1 cellular context compared by ENCODE assay signal in genomic region chr15:74443100-74443909, GRCh38.
TF ChIP-seq lines count a peak whose summit lies in the region.

No MANE protein-coding gene starts in this region.

TF ChIP-seq in HepG2, 621 proteins besides CTCF, POLR2A, EP300 and RAD21 (continued from another document and continues in another):
- TF ChIP-seq, protein P1, sequence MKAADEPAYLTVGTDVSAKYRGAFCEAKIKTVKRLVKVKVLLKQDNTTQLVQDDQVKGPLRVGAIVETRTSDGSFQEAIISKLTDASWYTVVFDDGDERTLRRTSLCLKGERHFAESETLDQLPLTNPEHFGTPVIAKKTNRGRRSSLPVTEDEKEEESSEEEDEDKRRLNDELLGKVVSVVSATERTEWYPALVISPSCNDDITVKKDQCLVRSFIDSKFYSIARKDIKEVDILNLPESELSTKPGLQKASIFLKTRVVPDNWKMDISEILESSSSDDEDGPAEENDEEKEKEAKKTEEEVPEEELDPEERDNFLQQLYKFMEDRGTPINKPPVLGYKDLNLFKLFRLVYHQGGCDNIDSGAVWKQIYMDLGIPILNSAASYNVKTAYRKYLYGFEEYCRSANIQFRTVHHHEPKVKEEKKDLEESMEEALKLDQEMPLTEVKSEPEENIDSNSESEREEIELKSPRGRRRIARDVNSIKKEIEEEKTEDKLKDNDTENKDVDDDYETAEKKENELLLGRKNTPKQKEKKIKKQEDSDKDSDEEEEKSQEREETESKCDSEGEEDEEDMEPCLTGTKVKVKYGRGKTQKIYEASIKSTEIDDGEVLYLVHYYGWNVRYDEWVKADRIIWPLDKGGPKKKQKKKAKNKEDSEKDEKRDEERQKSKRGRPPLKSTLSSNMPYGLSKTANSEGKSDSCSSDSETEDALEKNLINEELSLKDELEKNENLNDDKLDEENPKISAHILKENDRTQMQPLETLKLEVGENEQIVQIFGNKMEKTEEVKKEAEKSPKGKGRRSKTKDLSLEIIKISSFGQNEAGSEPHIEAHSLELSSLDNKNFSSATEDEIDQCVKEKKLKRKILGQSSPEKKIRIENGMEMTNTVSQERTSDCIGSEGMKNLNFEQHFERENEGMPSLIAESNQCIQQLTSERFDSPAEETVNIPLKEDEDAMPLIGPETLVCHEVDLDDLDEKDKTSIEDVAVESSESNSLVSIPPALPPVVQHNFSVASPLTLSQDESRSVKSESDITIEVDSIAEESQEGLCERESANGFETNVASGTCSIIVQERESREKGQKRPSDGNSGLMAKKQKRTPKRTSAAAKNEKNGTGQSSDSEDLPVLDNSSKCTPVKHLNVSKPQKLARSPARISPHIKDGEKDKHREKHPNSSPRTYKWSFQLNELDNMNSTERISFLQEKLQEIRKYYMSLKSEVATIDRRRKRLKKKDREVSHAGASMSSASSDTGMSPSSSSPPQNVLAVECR (CRISPR knock-in tag; IDR thresholded peaks at IDR 0.05; ENCODE audit: borderline replicate concordance): peak; percentile 32; the same call in 1 of the 2 replicates
- no peak for TF ChIP-seq DNMT1 (CRISPR knock-in tag; IDR thresholded peaks at IDR 0.05)
- no peak for TF ChIP-seq SMARCE1 (IDR thresholded peaks at IDR 0.05; ENCODE audit: borderline replicate concordance)
- TF ChIP-seq FOXO1 (CRISPR knock-in tag; IDR thresholded peaks at IDR 0.05): peak; percentile 98
- no peak for TF ChIP-seq PREB (CRISPR knock-in tag; IDR thresholded peaks at IDR 0.05)
- TF ChIP-seq, protein P2, sequence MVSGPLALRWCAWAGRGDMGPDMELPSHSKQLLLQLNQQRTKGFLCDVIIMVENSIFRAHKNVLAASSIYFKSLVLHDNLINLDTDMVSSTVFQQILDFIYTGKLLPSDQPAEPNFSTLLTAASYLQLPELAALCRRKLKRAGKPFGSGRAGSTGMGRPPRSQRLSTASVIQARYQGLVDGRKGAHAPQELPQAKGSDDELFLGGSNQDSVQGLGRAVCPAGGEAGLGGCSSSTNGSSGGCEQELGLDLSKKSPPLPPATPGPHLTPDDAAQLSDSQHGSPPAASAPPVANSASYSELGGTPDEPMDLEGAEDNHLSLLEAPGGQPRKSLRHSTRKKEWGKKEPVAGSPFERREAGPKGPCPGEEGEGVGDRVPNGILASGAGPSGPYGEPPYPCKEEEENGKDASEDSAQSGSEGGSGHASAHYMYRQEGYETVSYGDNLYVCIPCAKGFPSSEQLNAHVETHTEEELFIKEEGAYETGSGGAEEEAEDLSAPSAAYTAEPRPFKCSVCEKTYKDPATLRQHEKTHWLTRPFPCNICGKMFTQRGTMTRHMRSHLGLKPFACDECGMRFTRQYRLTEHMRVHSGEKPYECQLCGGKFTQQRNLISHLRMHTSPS (CRISPR knock-in tag; IDR thresholded peaks at IDR 0.05; ENCODE audit: low read depth): no peak; the same call in none of the 2 replicates
- TF ChIP-seq PCBP2 (optimal IDR thresholded peaks at IDR 0.05; ENCODE audit: low read depth, low read length, poor library complexity, severe bottlenecking): no peak
- TF ChIP-seq ZFY (CRISPR knock-in tag; IDR thresholded peaks at IDR 0.05): no peak
- TF ChIP-seq, protein P3, sequence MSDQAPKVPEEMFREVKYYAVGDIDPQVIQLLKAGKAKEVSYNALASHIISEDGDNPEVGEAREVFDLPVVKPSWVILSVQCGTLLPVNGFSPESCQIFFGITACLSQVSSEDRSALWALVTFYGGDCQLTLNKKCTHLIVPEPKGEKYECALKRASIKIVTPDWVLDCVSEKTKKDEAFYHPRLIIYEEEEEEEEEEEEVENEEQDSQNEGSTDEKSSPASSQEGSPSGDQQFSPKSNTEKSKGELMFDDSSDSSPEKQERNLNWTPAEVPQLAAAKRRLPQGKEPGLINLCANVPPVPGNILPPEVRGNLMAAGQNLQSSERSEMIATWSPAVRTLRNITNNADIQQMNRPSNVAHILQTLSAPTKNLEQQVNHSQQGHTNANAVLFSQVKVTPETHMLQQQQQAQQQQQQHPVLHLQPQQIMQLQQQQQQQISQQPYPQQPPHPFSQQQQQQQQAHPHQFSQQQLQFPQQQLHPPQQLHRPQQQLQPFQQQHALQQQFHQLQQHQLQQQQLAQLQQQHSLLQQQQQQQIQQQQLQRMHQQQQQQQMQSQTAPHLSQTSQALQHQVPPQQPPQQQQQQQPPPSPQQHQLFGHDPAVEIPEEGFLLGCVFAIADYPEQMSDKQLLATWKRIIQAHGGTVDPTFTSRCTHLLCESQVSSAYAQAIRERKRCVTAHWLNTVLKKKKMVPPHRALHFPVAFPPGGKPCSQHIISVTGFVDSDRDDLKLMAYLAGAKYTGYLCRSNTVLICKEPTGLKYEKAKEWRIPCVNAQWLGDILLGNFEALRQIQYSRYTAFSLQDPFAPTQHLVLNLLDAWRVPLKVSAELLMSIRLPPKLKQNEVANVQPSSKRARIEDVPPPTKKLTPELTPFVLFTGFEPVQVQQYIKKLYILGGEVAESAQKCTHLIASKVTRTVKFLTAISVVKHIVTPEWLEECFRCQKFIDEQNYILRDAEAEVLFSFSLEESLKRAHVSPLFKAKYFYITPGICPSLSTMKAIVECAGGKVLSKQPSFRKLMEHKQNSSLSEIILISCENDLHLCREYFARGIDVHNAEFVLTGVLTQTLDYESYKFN (CRISPR knock-in tag; conservative IDR thresholded peaks at IDR 0.05): peak; percentile 97
- peak; percentile 78; the same call in 1 of the 2 replicates for TF ChIP-seq ZSCAN22 (CRISPR knock-in tag; IDR thresholded peaks at IDR 0.05)
- no peak for TF ChIP-seq ZNF768 (CRISPR knock-in tag; IDR thresholded peaks at IDR 0.05)
- no peak for TF ChIP-seq NPAS2 (CRISPR knock-in tag; IDR thresholded peaks at IDR 0.05; ENCODE audit: borderline replicate concordance)
- TF ChIP-seq ZBTB26 (CRISPR knock-in tag; IDR thresholded peaks at IDR 0.05; ENCODE audit: borderline replicate concordance): peak; percentile 42; the same call in 1 of the 2 replicates
- TF ChIP-seq ATF7 (IDR thresholded peaks at IDR 0.05): peak; percentile 39; the same call in 1 of the 2 replicates
- TF ChIP-seq ATF7 (CRISPR knock-in tag; IDR thresholded peaks at IDR 0.05): peak; percentile 78
- TF ChIP-seq ZZZ3 (CRISPR knock-in tag; IDR thresholded peaks at IDR 0.05; ENCODE audit: borderline replicate concordance): no peak
- peak; percentile 33 for TF ChIP-seq ZNF781 (CRISPR knock-in tag; IDR thresholded peaks at IDR 0.05; ENCODE audit: borderline replicate concordance, not compliant biosample characterization)
- TF ChIP-seq NFIC (IDR thresholded peaks at IDR 0.05; ENCODE audit: low read length): peak; percentile 90
- TF ChIP-seq NONO (IDR thresholded peaks at IDR 0.05): no peak
- peak; percentile 85 for TF ChIP-seq NONO (CRISPR knock-in tag; conservative IDR thresholded peaks at IDR 0.05)
- TF ChIP-seq MIXL1 (CRISPR knock-in tag; IDR thresholded peaks at IDR 0.05): peak; percentile 83
- no peak for TF ChIP-seq SMARCC2 (IDR thresholded peaks at IDR 0.05)
- TF ChIP-seq, protein P4, sequence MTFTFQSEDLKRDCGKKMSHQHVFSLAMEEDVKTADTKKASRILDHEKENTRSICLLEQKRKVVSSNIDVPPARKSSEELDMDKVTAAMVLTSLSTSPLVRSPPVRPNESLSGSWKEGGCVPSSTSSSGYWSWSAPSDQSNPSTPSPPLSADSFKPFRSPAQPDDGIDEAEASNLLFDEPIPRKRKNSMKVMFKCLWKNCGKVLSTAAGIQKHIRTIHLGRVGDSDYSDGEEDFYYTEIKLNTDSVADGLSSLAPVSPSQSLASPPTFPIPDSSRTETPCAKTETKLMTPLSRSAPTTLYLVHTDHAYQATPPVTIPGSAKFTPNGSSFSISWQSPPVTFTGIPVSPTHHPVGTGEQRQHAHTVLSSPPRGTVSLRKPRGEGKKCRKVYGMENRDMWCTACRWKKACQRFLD (CRISPR knock-in tag; IDR thresholded peaks at IDR 0.05; ENCODE audit: borderline replicate concordance): no peak
- TF ChIP-seq ZNF136 (CRISPR knock-in tag; IDR thresholded peaks at IDR 0.05; ENCODE audit: low read depth): no peak
- TF ChIP-seq ZNF549 (CRISPR knock-in tag; IDR thresholded peaks at IDR 0.05): no peak
- TF ChIP-seq, protein P5, sequence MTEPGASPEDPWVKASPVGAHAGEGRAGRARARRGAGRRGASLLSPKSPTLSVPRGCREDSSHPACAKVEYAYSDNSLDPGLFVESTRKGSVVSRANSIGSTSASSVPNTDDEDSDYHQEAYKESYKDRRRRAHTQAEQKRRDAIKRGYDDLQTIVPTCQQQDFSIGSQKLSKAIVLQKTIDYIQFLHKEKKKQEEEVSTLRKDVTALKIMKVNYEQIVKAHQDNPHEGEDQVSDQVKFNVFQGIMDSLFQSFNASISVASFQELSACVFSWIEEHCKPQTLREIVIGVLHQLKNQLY (CRISPR knock-in tag; IDR thresholded peaks at IDR 0.05): peak; percentile 66; the same call in 1 of the 2 replicates
- peak; percentile 69; the same call in 1 of the 2 replicates for TF ChIP-seq ZNF281 (CRISPR knock-in tag; IDR thresholded peaks at IDR 0.05; ENCODE audit: borderline replicate concordance)
- no peak for TF ChIP-seq SALL2 (CRISPR knock-in tag; IDR thresholded peaks at IDR 0.05)
- peak; percentile 87; the same call in 1 of the 2 replicates for TF ChIP-seq ZNF703 (CRISPR knock-in tag; IDR thresholded peaks at IDR 0.05; ENCODE audit: borderline replicate concordance)
- TF ChIP-seq, protein P6, sequence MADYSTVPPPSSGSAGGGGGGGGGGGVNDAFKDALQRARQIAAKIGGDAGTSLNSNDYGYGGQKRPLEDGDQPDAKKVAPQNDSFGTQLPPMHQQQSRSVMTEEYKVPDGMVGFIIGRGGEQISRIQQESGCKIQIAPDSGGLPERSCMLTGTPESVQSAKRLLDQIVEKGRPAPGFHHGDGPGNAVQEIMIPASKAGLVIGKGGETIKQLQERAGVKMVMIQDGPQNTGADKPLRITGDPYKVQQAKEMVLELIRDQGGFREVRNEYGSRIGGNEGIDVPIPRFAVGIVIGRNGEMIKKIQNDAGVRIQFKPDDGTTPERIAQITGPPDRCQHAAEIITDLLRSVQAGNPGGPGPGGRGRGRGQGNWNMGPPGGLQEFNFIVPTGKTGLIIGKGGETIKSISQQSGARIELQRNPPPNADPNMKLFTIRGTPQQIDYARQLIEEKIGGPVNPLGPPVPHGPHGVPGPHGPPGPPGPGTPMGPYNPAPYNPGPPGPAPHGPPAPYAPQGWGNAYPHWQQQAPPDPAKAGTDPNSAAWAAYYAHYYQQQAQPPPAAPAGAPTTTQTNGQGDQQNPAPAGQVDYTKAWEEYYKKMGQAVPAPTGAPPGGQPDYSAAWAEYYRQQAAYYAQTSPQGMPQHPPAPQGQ (CRISPR knock-in tag; IDR thresholded peaks at IDR 0.05; ENCODE audit: borderline replicate concordance): no peak
- no peak for TF ChIP-seq HNRNPLL (IDR thresholded peaks at IDR 0.05; ENCODE audit: low read depth, low read length, poor library complexity, severe bottlenecking)
- no peak for TF ChIP-seq GTF2F1 (IDR thresholded peaks at IDR 0.05; ENCODE audit: low read length)
- no peak for TF ChIP-seq RFX5 (IDR thresholded peaks at IDR 0.05; ENCODE audit: low read depth, low read length)
- no peak for TF ChIP-seq FOXO4 (CRISPR knock-in tag; conservative IDR thresholded peaks at IDR 0.05)
- peak; percentile 89 for TF ChIP-seq SALL1 (CRISPR knock-in tag; IDR thresholded peaks at IDR 0.05)
- no peak for TF ChIP-seq ATM (IDR thresholded peaks at IDR 0.05; ENCODE audit: borderline replicate concordance)
